Comparison of ENCODE assay signal across 8 cellular contexts in genomic region chrX:40155617-40156471, GRCh38. TPM values are rescaled to one million over a fixed set of nuclear protein-coding genes. Genes with fewer than 3 reads are reported as not detected.
A peak's percentile ranks its signal among the peaks of the same experiment; 100 is the strongest.
DNase-seq lines count a peak whose midpoint lies in the region; ATAC-seq, FAIRE-seq and TF ChIP-seq lines count a peak whose summit lies in the region.

No MANE protein-coding gene starts in this region.

- no peak overlapping the region for H2BK12ac ChIP-seq in neuronal stem cell (ENCODE audit: low read length)

- no peaks in the 10 kb centered on the region for H3K9me3 ChIP-seq in CD4-positive, alpha-beta T cell (ENCODE audit: control insufficient read depth, low read length)
- H3K9me3 ChIP-seq in endocrine pancreas (ENCODE audit: control insufficient read depth, low read length): no peaks in the 10 kb centered on the region
- H3K9me3 ChIP-seq in neuronal stem cell (replicated peaks in 1 of 2; ENCODE audit: control insufficient read depth in 2 of 2, insufficient read depth in 1 of 2, low read depth in 1 of 2, low read length in 2 of 2): no peaks in the 10 kb centered on the region

- POLR2A ChIA-PET in CD4-positive, alpha-beta T cell (lab: Charles Lee): interaction anchor here (1.0 to 1.6 kb wide), 2 partner anchors 21 to 59 kb away, joined by 3 to 4 read pairs; no protein-coding TSS in a partner anchor

- peak overlapping the region; percentile 5 for H2BK5ac ChIP-seq in neuronal stem cell (ENCODE audit: low read length)

- no peak overlapping the region for H2BK120ac ChIP-seq in neuronal stem cell (ENCODE audit: low read depth, low read length)

- H2BK15ac ChIP-seq in neuronal stem cell (ENCODE audit: low read length): no peak overlapping the region

- H3K4me3 ChIP-seq in NB4 (ENCODE audit: low read depth, low read length) (peak overlapping the region; percentile 51), endocrine pancreas (ENCODE audit: control insufficient read depth, insufficient read depth, low read length) (no peak overlapping the region), neuronal stem cell (ENCODE audit: low read length in 2 of 2) (peak overlapping the region; percentile 51 to 58)

- no peak overlapping the region for H3K4ac ChIP-seq in neuronal stem cell (ENCODE audit: low read length)

- intact Hi-C loops in CD4-positive, alpha-beta T cell (cut with DNase I, micrococcal nuclease): loop anchor here in 1 of 2 experiments (10.0 kb wide), 1 partner anchor 319 kb away; no protein-coding TSS in a partner anchor
- intact Hi-C loops in activated CD4-positive, alpha-beta T cell treated with anti-CD3 and anti-CD28 coated beads, Interleukin-2, amount 10 ng/mL, durations not matched to agents 24 days and 14 days (cut with micrococcal nuclease): loop anchor here (2.0 kb wide), 2 partner anchors 13 to 59 kb away; partner anchors contain the start of gene BCOR

- peak overlapping the region; percentile 78 for H2AFZ ChIP-seq in neuronal stem cell (ENCODE audit: low read length)

- no peak for FAIRE-seq in urothelium cell line (lab: Jason Lieb, UNC)
- FAIRE-seq in HTR-8/SVneo (lab: Jason Lieb, UNC): no peak

- no peak overlapping the region for H4K91ac ChIP-seq in neuronal stem cell (ENCODE audit: low read depth, low read length, poor library complexity)

- peaks cover 5% of the 10 kb centered on the region for H3K79me1 ChIP-seq in neuronal stem cell (ENCODE audit: low read depth, low read length)

- H3K4me3 Mint-ChIP-seq in CD4-positive, alpha-beta T cell: peak overlapping the region; percentile 58
- H3K4me3 Mint-ChIP-seq in activated CD4-positive, alpha-beta T cell treated with anti-CD3 and anti-CD28 coated beads, Interleukin-2, amount 10 ng/mL, durations not matched to agents 24 days and 14 days: no peak overlapping the region

- H3K4me2 ChIP-seq in neuronal stem cell (ENCODE audit: insufficient read depth, low read length, poor library complexity, severe bottlenecking): peak overlapping the region; percentile 52

- no peak overlapping the region for H3K27ac ChIP-seq in CD4-positive, alpha-beta T cell (ENCODE audit: low read depth, low read length)
- no peak overlapping the region for H3K27ac ChIP-seq in neuronal stem cell (replicated peaks; ENCODE audit: low read length)

- H3K4me1 Mint-ChIP-seq in CD4-positive, alpha-beta T cell (ENCODE audit: low read depth): peaks cover 11% of the 10 kb centered on the region
- H3K4me1 Mint-ChIP-seq in activated CD4-positive, alpha-beta T cell treated with anti-CD3 and anti-CD28 coated beads, Interleukin-2, amount 10 ng/mL, durations not matched to agents 24 days and 14 days: peaks cover 13% of the 10 kb centered on the region

- no peak for DNase-seq in CD4-positive, alpha-beta T cell
- DNase-seq in NB4 (ENCODE audit: low read depth) (no peak), neuronal stem cell (ENCODE audit: low spot score) (no peak), urothelium cell line (ENCODE audit: low spot score) (no peak), HTR-8/SVneo (ENCODE audit: insufficient read length, low spot score) (no peak)
- DNase-seq in activated CD4-positive, alpha-beta T cell treated with anti-CD3 and anti-CD28 coated beads, Interleukin-2, amount 10 ng/mL, durations not matched to agents 24 days and 14 days: no peak

- H3K18ac ChIP-seq in neuronal stem cell (ENCODE audit: low read length): peak overlapping the region; percentile 92

- WGBS in neuronal stem cell (ENCODE audit: extremely low coverage in 2 of 2, insufficient read length in 2 of 2, insufficient replicate concordance in 1 of 2), 2 donors: no CpG with 5 or more reads among the region's 73 CpGs

- ATAC-seq in CD4-positive, alpha-beta T cell (ENCODE audit: poor library complexity): no peak
- no peak for ATAC-seq in HG03565 (IDR thresholded peaks at IDR 0.05; ENCODE audit: unreplicated experiment)

- CTCF ChIA-PET in CD4-positive, alpha-beta T cell (lab: Charles Lee): no interaction called here

- H3K9me3 Mint-ChIP-seq in CD4-positive, alpha-beta T cell: no peaks in the 10 kb centered on the region
- no peaks in the 10 kb centered on the region for H3K9me3 Mint-ChIP-seq in activated CD4-positive, alpha-beta T cell treated with anti-CD3 and anti-CD28 coated beads, Interleukin-2, amount 10 ng/mL, durations not matched to agents 24 days and 14 days

- H3K9ac ChIP-seq in endocrine pancreas (ENCODE audit: control insufficient read depth, insufficient read depth, low read length): peak overlapping the region; percentile 66
- H3K9ac ChIP-seq in neuronal stem cell (ENCODE audit: low read depth, low read length, poor library complexity): peak overlapping the region; percentile 60

- TF ChIP-seq POLR2A in NB4 (IDR thresholded peaks at IDR 0.05; ENCODE audit: extremely low read depth, insufficient read length): no peak

- H3K27me3 Mint-ChIP-seq in CD4-positive, alpha-beta T cell: no peaks in the 10 kb centered on the region
- H3K27me3 Mint-ChIP-seq in activated CD4-positive, alpha-beta T cell treated with anti-CD3 and anti-CD28 coated beads, Interleukin-2, amount 10 ng/mL, durations not matched to agents 24 days and 14 days: peaks cover 2% of the 10 kb centered on the region

- no peak overlapping the region for H3K27ac Mint-ChIP-seq in CD4-positive, alpha-beta T cell
- H3K27ac Mint-ChIP-seq in activated CD4-positive, alpha-beta T cell treated with anti-CD3 and anti-CD28 coated beads, Interleukin-2, amount 10 ng/mL, durations not matched to agents 24 days and 14 days: no peak overlapping the region

- H3K4me1 ChIP-seq in endocrine pancreas (ENCODE audit: control insufficient read depth, insufficient read depth, low read length) (no peaks in the 10 kb centered on the region), neuronal stem cell (ENCODE audit: control insufficient read depth in 2 of 2, insufficient read depth in 1 of 2, low read depth in 1 of 2, low read length in 2 of 2) (peaks cover 13 to 14% of the 10 kb centered on the region in 2 donors)

- H3K23ac ChIP-seq in neuronal stem cell (ENCODE audit: low read depth, low read length, poor library complexity): peak overlapping the region; percentile 43

- H4K8ac ChIP-seq in neuronal stem cell (ENCODE audit: low read depth, low read length): no peak overlapping the region

- no peak overlapping the region for H2AK5ac ChIP-seq in neuronal stem cell (ENCODE audit: low read depth, low read length)

- H3K36me3 ChIP-seq in endocrine pancreas (ENCODE audit: control insufficient read depth, insufficient read depth, low read length) (no peaks in the 10 kb centered on the region), neuronal stem cell (replicated peaks in 1 of 2; ENCODE audit: control insufficient read depth in 2 of 2, insufficient read depth in 2 of 2, low read length in 2 of 2) (no peaks in the 10 kb centered on the region)

- no peak for TF ChIP-seq CTCF in CD4-positive, alpha-beta T cell (IDR thresholded peaks at IDR 0.05)
- TF ChIP-seq CTCF in NB4 (IDR thresholded peaks at IDR 0.05; ENCODE audit: low read depth, low read length): no peak

- no peaks in the 10 kb centered on the region for H3K36me3 Mint-ChIP-seq in CD4-positive, alpha-beta T cell (ENCODE audit: low read depth)
- H3K36me3 Mint-ChIP-seq in activated CD4-positive, alpha-beta T cell treated with anti-CD3 and anti-CD28 coated beads, Interleukin-2, amount 10 ng/mL, durations not matched to agents 24 days and 14 days (ENCODE audit: low read depth): no peaks in the 10 kb centered on the region

- H3K27me3 ChIP-seq in CD4-positive, alpha-beta T cell (ENCODE audit: control insufficient read depth, insufficient read depth, low read length): no peaks in the 10 kb centered on the region
- no peaks in the 10 kb centered on the region for H3K27me3 ChIP-seq in endocrine pancreas (ENCODE audit: control insufficient read depth, insufficient read depth, low read length)
- peaks cover 0 to 23% (median 0%) of the 10 kb centered on the region in 3 experiments for H3K27me3 ChIP-seq in neuronal stem cell (ENCODE audit: control insufficient read depth in 3 of 3, insufficient read depth in 3 of 3, low read depth in 1 of 3, low read length in 3 of 3)

- H3K14ac ChIP-seq in neuronal stem cell (ENCODE audit: low read length): no peak overlapping the region

RNA-seq across cellular contexts. Expression of gene BCOR, which starts 58.1 kb away (rescaled TPM):
- 10 to 100 TPM; 26.1 to 26.3 TPM for total RNA-seq in CD4-positive, alpha-beta T cell
- polyA plus RNA-seq in neuronal stem cell (2013, experiment 1 of 2): 5.4 TPM
- polyA plus RNA-seq in neuronal stem cell (2013, experiment 2 of 2): 5.2 TPM
- 61.0 and 64.5 TPM in 2 replicates for total RNA-seq in activated CD4-positive, alpha-beta T cell treated with anti-CD3 and anti-CD28 coated beads, Interleukin-2, amount 10 ng/mL, durations not matched to agents 24 days and 14 days
